ENCODE assay signal across 7 cellular contexts in the genomic region with DNA sequence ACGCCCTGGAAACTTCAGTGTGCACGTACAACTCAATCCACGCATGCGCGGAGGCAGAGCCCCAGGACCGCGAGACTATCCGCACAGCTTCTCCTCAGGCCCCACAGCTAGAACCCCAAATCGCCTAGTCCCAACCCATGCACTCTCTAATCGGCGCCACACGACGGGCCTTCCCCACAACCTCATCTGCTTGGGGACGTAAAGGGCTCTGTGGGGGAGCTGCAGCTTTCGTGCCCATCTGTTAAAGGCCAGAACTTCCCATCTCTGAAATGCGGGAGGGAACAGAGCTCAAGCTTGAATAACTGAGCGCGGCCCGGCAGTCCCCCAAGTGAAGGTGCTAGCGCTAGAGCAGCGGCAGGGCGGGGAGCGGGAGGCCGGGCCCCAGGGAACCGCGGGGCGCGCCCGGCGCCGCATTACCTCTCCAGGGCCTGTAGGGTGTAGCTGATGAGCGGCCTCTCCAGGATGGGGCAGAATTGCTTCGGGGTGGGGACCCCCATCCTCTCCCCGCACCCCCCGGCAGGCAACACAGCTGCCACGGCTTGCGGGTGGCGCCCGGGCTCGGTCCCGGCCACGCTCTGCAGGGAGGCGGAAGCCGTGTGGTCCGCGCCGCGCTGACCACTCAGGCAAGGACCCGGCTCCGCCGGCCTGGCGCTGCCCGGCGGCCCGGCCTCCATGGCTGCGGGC. TPM values are rescaled to one million over a fixed set of nuclear protein-coding genes. Genes with fewer than 3 reads are reported as not detected.
A peak's percentile ranks its signal among the peaks of the same experiment; 100 is the strongest.
DNase-seq lines count a peak whose midpoint lies in the region; ATAC-seq and TF ChIP-seq lines count a peak whose summit lies in the region.

No MANE protein-coding gene starts in this region.

- H3K27ac ChIP-seq in VCaP (peak overlapping the region; percentile 93), breast epithelium (peak overlapping the region; percentile 98), iPS-20b (ENCODE audit: low read length) (no peak overlapping the region), skin epidermis (peak overlapping the region; percentile 91 to 99 (median 96))

- H3K4me3 ChIP-seq in breast epithelium (peak overlapping the region; percentile 62 to 78 (median 73)), iPS-20b (ENCODE audit: low read length) (peak overlapping the region; percentile 84), skin epidermis (peak overlapping the region; percentile 46 to 69 (median 51))

- intact Hi-C loops in breast epithelium (cut with DNase I; ENCODE audit: low total_unique reads): no loop called here

- H3K9me3 ChIP-seq in breast epithelium (no peaks in the 10 kb centered on the region), iPS-20b (ENCODE audit: insufficient read depth, low read depth, low read length) (no peaks in the 10 kb centered on the region)

- ATAC-seq in GM18517 (IDR thresholded peaks at IDR 0.05; ENCODE audit: unreplicated experiment) (peak; percentile 89), HG03039 (IDR thresholded peaks at IDR 0.05; ENCODE audit: unreplicated experiment) (peak; percentile 82)

- H3K4me1 ChIP-seq in breast epithelium (peaks cover 0 to 3% of the 10 kb centered on the region in 2 donors), iPS-20b (ENCODE audit: insufficient read depth, low read length) (peaks cover 6% of the 10 kb centered on the region; the same call in 1 of the 2 replicates)

- peak; percentile 93 for DNase-seq in NCI-H2171 (lab: John Stamatoyannopoulos, UW)
- DNase-seq in breast epithelium (ENCODE audit: low spot score in 2 of 2): peak; percentile 75 to 80

- peak overlapping the region; percentile 77 for H3K9ac ChIP-seq in iPS-20b (ENCODE audit: low read depth, low read length)

- TF ChIP-seq CTCF in VCaP (conservative IDR thresholded peaks at IDR 0.05) (peak; percentile 29; the same call in 1 of the 2 replicates), breast epithelium (IDR thresholded peaks at IDR 0.05) (peak in 2 of 3 donors; percentile 33 to 41)

- no peaks in the 10 kb centered on the region for H3K27me3 ChIP-seq in breast epithelium
- peaks cover 32% of the 10 kb centered on the region for H3K27me3 ChIP-seq in iPS-20b (ENCODE audit: insufficient read depth, low read length)

- H3K36me3 ChIP-seq in breast epithelium (no peaks in the 10 kb centered on the region), iPS-20b (ENCODE audit: insufficient read depth, low read depth, low read length) (no peaks in the 10 kb centered on the region)

- TF ChIP-seq POLR2A in breast epithelium (IDR thresholded peaks at IDR 0.05): peak; percentile 87

RNA-seq across cellular contexts. Expression of a gene that starts 0.5 kb away (rescaled TPM):
- total RNA-seq in breast epithelium: 1 to 10 TPM; 1.9 to 6.0 (median 2.9) TPM

RNA-seq across cellular contexts. Expression of a gene that starts 44.7 kb away (rescaled TPM):
- 10 to 100 TPM in 1 of 3 donors, 1 to 10 TPM in 1, not detected in 1; 2.6 to 11.6 TPM for total RNA-seq in breast epithelium
